In the genomic region with DNA sequence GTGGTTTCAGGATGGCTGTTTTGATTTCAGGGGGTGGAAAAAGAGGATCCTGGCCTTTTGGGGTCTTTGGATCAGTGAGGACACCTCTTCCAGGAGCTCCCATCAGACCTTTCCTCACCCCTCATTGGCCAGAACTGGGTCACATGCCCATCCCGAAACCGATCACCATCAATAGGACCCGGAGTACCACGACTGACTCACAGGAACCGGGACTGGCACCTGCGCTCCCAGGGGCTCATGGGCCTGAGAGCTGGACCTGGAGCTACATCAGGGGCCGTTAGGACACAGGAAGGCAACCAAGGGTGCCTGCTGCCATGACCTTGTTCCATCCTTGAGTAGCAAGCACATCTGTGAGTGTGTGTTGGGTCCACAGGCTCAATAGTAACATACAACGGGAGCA, we compare ENCODE assay signal across 28 cellular contexts.
"Had no signal": no experiment of that assay in that cellular context is flagged by ENCODE, and none has a peak within 500 bp of the region (broad histone marks: within the 10 kb centered on the region; RNA-seq: fewer than 3 reads in every experiment).

No MANE protein-coding gene starts in this region.

- DNase-seq: naive B cell; naive thymus-derived CD8-positive, alpha-beta T cell; nephron progenitor cell; occipital lobe; ovary; psoas muscle; right cardiac atrium; right lobe of liver; sigmoid colon; small intestine; stimulated activated CD4-positive, alpha-beta T cell treated with anti-CD3 and anti-CD28 coated beads, Interleukin-15, amount 100 ng/mL, for 24 hours; stimulated activated CD4-positive, alpha-beta T cell treated with anti-CD3 and anti-CD28 coated beads, Interleukin-2, amount 100 ng/mL, for 24 hours; stimulated activated CD4-positive, alpha-beta T cell treated with anti-CD3 and anti-CD28 coated beads, Interleukin-2, amount 100 ng/mL, for 48 hours; stimulated activated CD4-positive, alpha-beta T cell treated with anti-CD3 and anti-CD28 coated beads, Interleukin-4, amount 100 ng/mL, for 24 hours; stimulated activated naive B cell treated with anti-CD40 and anti-IgM and Interleukin-4, amounts not matched to agents 10 μg/mL and 1 μg/mL and 100 μg/mL, for 72 hours; stimulated activated naive CD4-positive, alpha-beta T cell treated with Interleukin-2 at 50 U/mL for 16 hours; stomach; thyroid gland; trophoblast cell; upper lobe of right lung had no signal

- H3K27me3 Mint-ChIP-seq: stimulated activated naive CD8-positive, alpha-beta T cell treated with anti-CD3 and anti-CD28 coated beads, Interleukin-15, Interleukin-2, amounts not matched to agents 100 ng/mL and 50 ng/mL, for 24 hours had no signal

- H3K36me3 Mint-ChIP-seq: naive B cell; naive thymus-derived CD8-positive, alpha-beta T cell; natural killer cell treated with Interleukin-12 subunit alpha and Interleukin-12 subunit beta and Interleukin-15 and Interleukin-18, amount 100 ng/mL, for 72 hours had no signal

- H3K9me3 Mint-ChIP-seq: natural killer cell treated with Interleukin-12 subunit alpha and Interleukin-12 subunit beta and Interleukin-15 and Interleukin-18, amount 100 ng/mL, for 72 hours; nephron progenitor cell; neural crest cell; stimulated activated effector memory CD8-positive, alpha-beta T cell treated with anti-CD3 and anti-CD28 coated beads, Interleukin-12 subunit alpha, Interleukin-12 subunit beta, amount 100 ng/mL, for 72 hours; stimulated activated naive CD8-positive, alpha-beta T cell treated with anti-CD3 and anti-CD28 coated beads, Interleukin-15, Interleukin-2, amounts not matched to agents 100 ng/mL and 50 ng/mL, for 24 hours had no signal

- H3K27ac Mint-ChIP-seq: naive B cell; naive thymus-derived CD8-positive, alpha-beta T cell; natural killer cell treated with Interleukin-12 subunit alpha and Interleukin-12 subunit beta and Interleukin-15 and Interleukin-18, amount 100 ng/mL, for 72 hours; nephron progenitor cell; progenitor cell of endocrine pancreas; stimulated activated effector memory CD8-positive, alpha-beta T cell treated with anti-CD3 and anti-CD28 coated beads, Interleukin-12 subunit alpha, Interleukin-12 subunit beta, amount 100 ng/mL, for 72 hours; stimulated activated naive B cell treated with anti-CD40 and anti-IgM and Interleukin-4, amounts not matched to agents 10 μg/mL and 1 μg/mL and 100 μg/mL, for 72 hours; stimulated activated naive CD8-positive, alpha-beta T cell treated with anti-CD3 and anti-CD28 coated beads, Interleukin-15, Interleukin-2, amounts not matched to agents 100 ng/mL and 50 ng/mL, for 24 hours had no signal

- H3K4me1 Mint-ChIP-seq: nephron progenitor cell, neural crest cell had no signal

- H3K27me3 ChIP-seq: ovary, right lobe of liver, thyroid gland, tibial nerve, upper lobe of right lung, vagina had no signal

- FAIRE-seq: small intestine had no signal

- H3K9me3 ChIP-seq: psoas muscle, right lobe of liver, sigmoid colon, thoracic aorta, thyroid gland, upper lobe of right lung, vagina had no signal

- H3K4me3 Mint-ChIP-seq: naive B cell; naive thymus-derived CD8-positive, alpha-beta T cell; natural killer cell treated with Interleukin-12 subunit alpha and Interleukin-12 subunit beta and Interleukin-15 and Interleukin-18, amount 100 ng/mL, for 72 hours; nephron progenitor cell; neural crest cell; stimulated activated effector memory CD8-positive, alpha-beta T cell treated with anti-CD3 and anti-CD28 coated beads, Interleukin-12 subunit alpha, Interleukin-12 subunit beta, amount 100 ng/mL, for 72 hours; stimulated activated naive B cell treated with anti-CD40 and anti-IgM and Interleukin-4, amounts not matched to agents 10 μg/mL and 1 μg/mL and 100 μg/mL, for 72 hours; stimulated activated naive CD8-positive, alpha-beta T cell treated with anti-CD3 and anti-CD28 coated beads, Interleukin-15, Interleukin-2, amounts not matched to agents 100 ng/mL and 50 ng/mL, for 24 hours had no signal

- H3K36me3 ChIP-seq: ovary, right lobe of liver, sigmoid colon, stomach, thoracic aorta, thyroid gland, tibial nerve, upper lobe of right lung, vagina had no signal

- H3K4me1 ChIP-seq: psoas muscle, right lobe of liver, sigmoid colon, thyroid gland, upper lobe of right lung had no signal

- ATAC-seq: naive thymus-derived CD8-positive, alpha-beta T cell; natural killer cell treated with Interleukin-12 subunit alpha and Interleukin-12 subunit beta and Interleukin-15 and Interleukin-18, amount 100 ng/mL, for 72 hours; psoas muscle; right cardiac atrium; right lobe of liver; stimulated activated effector memory CD8-positive, alpha-beta T cell treated with anti-CD3 and anti-CD28 coated beads, Interleukin-12 subunit alpha, Interleukin-12 subunit beta, amount 100 ng/mL, for 72 hours; stimulated activated naive B cell treated with anti-CD40 and anti-IgM and Interleukin-4, amounts not matched to agents 10 μg/mL and 1 μg/mL and 100 μg/mL, for 72 hours; upper lobe of right lung had no signal

- H3K4me3 ChIP-seq: ovary, psoas muscle, right lobe of liver, sigmoid colon, stomach, thoracic aorta, thyroid gland, tibial nerve, upper lobe of right lung, vagina had no signal

- H3K27ac ChIP-seq: ovary, psoas muscle, right lobe of liver, sigmoid colon, stomach, thoracic aorta, thyroid gland, tibial nerve, upper lobe of right lung, vagina had no signal
